29 cellular contexts compared by ENCODE assay signal in the genomic region with DNA sequence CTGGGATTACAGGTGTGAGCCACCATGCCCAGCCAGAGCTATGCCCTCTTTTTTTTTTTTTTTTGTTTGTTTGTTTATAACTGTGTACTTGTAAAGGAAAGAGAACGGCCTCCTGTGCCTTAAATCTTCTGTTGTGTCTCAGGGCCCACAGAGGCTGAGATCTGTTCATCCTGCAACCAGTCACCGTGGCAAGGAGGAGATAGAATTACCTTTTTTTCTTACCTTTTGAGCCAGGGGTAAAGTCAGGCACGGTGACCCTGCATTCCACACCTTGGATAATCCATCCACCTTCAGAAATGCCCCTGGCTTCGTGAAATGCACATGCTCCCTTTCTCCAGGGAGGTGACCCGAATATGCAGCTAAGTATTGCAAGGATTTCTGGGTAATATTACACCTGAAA.
"Had no signal": no experiment of that assay in that cellular context is flagged by ENCODE, and none has a peak within 500 bp of the region (broad histone marks: within the 10 kb centered on the region; RNA-seq: fewer than 3 reads in every experiment).

No MANE protein-coding gene starts in this region.

- H3K9me3 ChIP-seq: adrenal gland, body of pancreas, esophagus muscularis mucosa, gastroesophageal sphincter had no signal

- H3K4me3 Mint-ChIP-seq: activated CD4-positive, alpha-beta memory T cell treated with anti-CD3 and anti-CD28 coated beads for 36 hours; activated CD4-positive, alpha-beta T cell treated with anti-CD3 and anti-CD28 coated beads for 36 hours; activated CD4-positive, alpha-beta T cell treated with anti-CD3 and anti-CD28 coated beads, Interleukin-2, amount 10 ng/mL, durations not matched to agents 24 days and 14 days; activated CD8-positive, alpha-beta memory T cell treated with anti-CD3 and anti-CD28 coated beads, Interleukin-2, amount 10 ng/mL, durations not matched to agents 7 days and 5 days; activated CD8-positive, alpha-beta T cell treated with anti-CD3 and anti-CD28 coated beads, Interleukin-2, amount 10 ng/mL, durations not matched to agents 7 days and 5 days; activated naive CD4-positive, alpha-beta T cell treated with anti-CD3 and anti-CD28 coated beads for 36 hours; activated naive CD4-positive, alpha-beta T cell treated with anti-CD3 and anti-CD28 coated beads, Interleukin-2, amount 50 U/mL, for 24 hours; activated naive CD8-positive, alpha-beta T cell treated with anti-CD3 and anti-CD28 coated beads for 36 hours; activated naive CD8-positive, alpha-beta T cell treated with anti-CD3 and anti-CD28 coated beads, Interleukin-2, amount 50 U/mL, for 24 hours; activated T-helper 1 cell treated with anti-CD3 and anti-CD28 coated beads, Interleukin-12 subunit alpha, Interleukin-12 subunit beta, Interleukin-2, Interleukin-4 antibody, amounts not matched to agents 30 ng/mL and 10 ng/mL and 1 ng/mL, durations not matched to agents 14 hours and 24 hours and 36 hours; effector memory CD8-positive, alpha-beta T cell had no signal

- H3K36me3 ChIP-seq: adrenal gland, esophagus muscularis mucosa, gastroesophageal sphincter had no signal

- H3K27me3 ChIP-seq: adrenal gland, body of pancreas, esophagus muscularis mucosa, gastroesophageal sphincter had no signal

- H3K9me3 Mint-ChIP-seq: activated CD4-positive, alpha-beta memory T cell treated with anti-CD3 and anti-CD28 coated beads for 36 hours; activated CD4-positive, alpha-beta T cell treated with anti-CD3 and anti-CD28 coated beads, Interleukin-2, amount 10 ng/mL, durations not matched to agents 24 days and 14 days; activated naive CD4-positive, alpha-beta T cell treated with anti-CD3 and anti-CD28 coated beads for 36 hours; activated naive CD4-positive, alpha-beta T cell treated with anti-CD3 and anti-CD28 coated beads, Interleukin-2, amount 50 U/mL, for 24 hours; activated naive CD8-positive, alpha-beta T cell treated with anti-CD3 and anti-CD28 coated beads for 36 hours; activated naive CD8-positive, alpha-beta T cell treated with anti-CD3 and anti-CD28 coated beads, Interleukin-2, amount 50 U/mL, for 24 hours; activated T-helper 1 cell treated with anti-CD3 and anti-CD28 coated beads, Interleukin-12 subunit alpha, Interleukin-12 subunit beta, Interleukin-2, Interleukin-4 antibody, amounts not matched to agents 30 ng/mL and 10 ng/mL and 1 ng/mL, durations not matched to agents 14 hours and 24 hours and 36 hours; activated T-helper 2 cell treated with anti-CD3 and anti-CD28 coated beads, Interferon-gamma antibody, Interleukin-2, Interleukin-4, amounts not matched to agents 10 μg/mL and 5 μg/mL and 100 μg/mL, durations not matched to agents 14 hours and 24 hours and 36 hours; effector memory CD8-positive, alpha-beta T cell had no signal

- H3K4me3 ChIP-seq: adrenal gland, body of pancreas, esophagus muscularis mucosa, gastroesophageal sphincter had no signal

- H3K27me3 Mint-ChIP-seq: activated CD4-positive, alpha-beta memory T cell treated with anti-CD3 and anti-CD28 coated beads for 36 hours; activated naive CD4-positive, alpha-beta T cell treated with anti-CD3 and anti-CD28 coated beads, Interleukin-2, amount 50 U/mL, for 24 hours; activated naive CD8-positive, alpha-beta T cell treated with anti-CD3 and anti-CD28 coated beads for 36 hours; activated naive CD8-positive, alpha-beta T cell treated with anti-CD3 and anti-CD28 coated beads, Interleukin-2, amount 50 U/mL, for 24 hours had no signal

- H3K36me3 Mint-ChIP-seq: activated CD4-positive, alpha-beta memory T cell treated with anti-CD3 and anti-CD28 coated beads for 36 hours; activated CD8-positive, alpha-beta memory T cell treated with anti-CD3 and anti-CD28 coated beads, Interleukin-2, amount 10 ng/mL, durations not matched to agents 7 days and 5 days; activated naive CD4-positive, alpha-beta T cell treated with anti-CD3 and anti-CD28 coated beads, Interleukin-2, amount 50 U/mL, for 24 hours; activated naive CD8-positive, alpha-beta T cell treated with anti-CD3 and anti-CD28 coated beads for 36 hours had no signal

- DNase-seq: activated CD4-positive, alpha-beta memory T cell treated with anti-CD3 and anti-CD28 coated beads for 36 hours; activated CD4-positive, alpha-beta T cell treated with anti-CD3 and anti-CD28 coated beads for 36 hours; activated CD4-positive, alpha-beta T cell treated with anti-CD3 and anti-CD28 coated beads, Interleukin-2, amount 10 ng/mL, durations not matched to agents 24 days and 14 days; activated CD4-positive, CD25-positive, alpha-beta regulatory T cell; activated CD4-positive, CD25-positive, alpha-beta regulatory T cell treated with anti-CD3 and anti-CD28 coated beads, Interleukin-2, amount 50 U/mL, for 72 hours; activated CD8-positive, alpha-beta memory T cell treated with anti-CD3 and anti-CD28 coated beads, Interleukin-2, amount 10 ng/mL, durations not matched to agents 7 days and 5 days; activated CD8-positive, alpha-beta memory T cell treated with anti-CD3 and anti-CD28 coated beads, Interleukin-2, amount 50 U/mL, for 4 hours; activated CD8-positive, alpha-beta T cell treated with anti-CD3 and anti-CD28 coated beads, Interleukin-2, amount 10 ng/mL, durations not matched to agents 7 days and 5 days; activated effector memory CD4-positive, alpha-beta T cell treated with anti-CD3 and anti-CD28 coated beads, Interleukin-2, amount 50 U/mL, for 16 hours; activated naive CD4-positive, alpha-beta T cell treated with anti-CD3 and anti-CD28 coated beads for 36 hours; activated naive CD8-positive, alpha-beta T cell treated with anti-CD3 and anti-CD28 coated beads for 36 hours; activated naive CD8-positive, alpha-beta T cell treated with anti-CD3 and anti-CD28 coated beads, Interleukin-2, amount 50 U/mL, for 24 hours; activated T-cell treated with anti-CD3 and anti-CD28 coated beads, Interleukin-2, amount 50 U/mL, for 1 hour; activated T-cell treated with anti-CD3 and anti-CD28 coated beads, Interleukin-2, amount 50 U/mL, for 48 hours; adrenal gland; aorta; cortex of kidney; dermis blood vessel endothelial cell; effector CD4-positive, alpha-beta T cell; effector memory CD8-positive, alpha-beta T cell; erythroblast; foreskin melanocyte; T-helper 2 cell had no signal

- H3K27ac ChIP-seq: adrenal gland, body of pancreas, esophagus muscularis mucosa, gastroesophageal sphincter had no signal

- H3K4me1 Mint-ChIP-seq: activated CD4-positive, alpha-beta T cell treated with anti-CD3 and anti-CD28 coated beads, Interleukin-2, amount 10 ng/mL, durations not matched to agents 24 days and 14 days; activated CD8-positive, alpha-beta memory T cell treated with anti-CD3 and anti-CD28 coated beads, Interleukin-2, amount 10 ng/mL, durations not matched to agents 7 days and 5 days had no signal

- H3K27ac Mint-ChIP-seq: activated CD4-positive, alpha-beta memory T cell treated with anti-CD3 and anti-CD28 coated beads for 36 hours; activated CD4-positive, alpha-beta T cell treated with anti-CD3 and anti-CD28 coated beads for 36 hours; activated CD4-positive, alpha-beta T cell treated with anti-CD3 and anti-CD28 coated beads, Interleukin-2, amount 10 ng/mL, durations not matched to agents 24 days and 14 days; activated CD8-positive, alpha-beta memory T cell treated with anti-CD3 and anti-CD28 coated beads, Interleukin-2, amount 10 ng/mL, durations not matched to agents 7 days and 5 days; activated CD8-positive, alpha-beta T cell treated with anti-CD3 and anti-CD28 coated beads, Interleukin-2, amount 10 ng/mL, durations not matched to agents 7 days and 5 days; activated naive CD4-positive, alpha-beta T cell treated with anti-CD3 and anti-CD28 coated beads for 36 hours; activated naive CD4-positive, alpha-beta T cell treated with anti-CD3 and anti-CD28 coated beads, Interleukin-2, amount 50 U/mL, for 24 hours; activated naive CD8-positive, alpha-beta T cell treated with anti-CD3 and anti-CD28 coated beads for 36 hours; activated naive CD8-positive, alpha-beta T cell treated with anti-CD3 and anti-CD28 coated beads, Interleukin-2, amount 50 U/mL, for 24 hours; activated T-helper 1 cell treated with anti-CD3 and anti-CD28 coated beads, Interleukin-12 subunit alpha, Interleukin-12 subunit beta, Interleukin-2, Interleukin-4 antibody, amounts not matched to agents 30 ng/mL and 10 ng/mL and 1 ng/mL, durations not matched to agents 14 hours and 24 hours and 36 hours; activated T-helper 2 cell treated with anti-CD3 and anti-CD28 coated beads, Interferon-gamma antibody, Interleukin-2, Interleukin-4, amounts not matched to agents 10 μg/mL and 5 μg/mL and 100 μg/mL, durations not matched to agents 14 hours and 24 hours and 36 hours; effector memory CD8-positive, alpha-beta T cell had no signal

- ATAC-seq: activated CD4-positive, alpha-beta T cell treated with anti-CD3 and anti-CD28 coated beads for 36 hours; activated CD8-positive, alpha-beta memory T cell treated with anti-CD3 and anti-CD28 coated beads, Interleukin-2, amount 10 ng/mL, durations not matched to agents 7 days and 5 days; activated CD8-positive, alpha-beta T cell treated with anti-CD3 and anti-CD28 coated beads, Interleukin-2, amount 10 ng/mL, durations not matched to agents 7 days and 5 days; activated naive CD8-positive, alpha-beta T cell treated with anti-CD3 and anti-CD28 coated beads, Interleukin-2, amount 50 U/mL, for 24 hours; body of pancreas; effector memory CD8-positive, alpha-beta T cell; gastroesophageal sphincter had no signal
